14 cellular contexts compared by ENCODE assay signal in the genomic region with DNA sequence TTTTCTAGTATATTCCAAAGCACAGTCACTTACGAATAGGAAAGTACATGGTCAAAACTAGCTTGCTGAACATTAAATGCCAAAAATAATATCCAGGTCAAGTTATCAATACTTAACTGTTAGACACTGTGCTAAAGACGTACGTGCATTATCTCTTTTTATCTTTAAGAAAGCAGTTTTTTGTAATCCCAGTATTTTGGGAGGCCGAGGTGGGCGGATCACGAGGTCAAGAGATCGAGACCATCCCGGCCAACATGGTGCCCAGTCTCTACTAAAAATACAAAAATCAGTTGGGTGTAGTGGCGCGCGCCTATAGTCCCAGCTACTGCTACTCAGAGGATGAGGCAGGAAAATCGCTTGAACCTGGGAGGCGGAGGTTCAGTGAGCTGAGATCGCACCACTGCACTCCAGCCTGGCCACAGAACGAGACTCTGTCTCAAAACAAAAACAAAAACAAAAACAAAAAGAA. TPM values are rescaled to one million over a fixed set of nuclear protein-coding genes. Genes with fewer than 3 reads are reported as not detected.
A peak's percentile ranks its signal among the peaks of the same experiment; 100 is the strongest.
DNase-seq lines count a peak whose midpoint lies in the region; ATAC-seq and TF ChIP-seq lines count a peak whose summit lies in the region.
"Had no signal": no experiment of that assay in that cellular context is flagged by ENCODE, and none has a peak within 500 bp of the region (broad histone marks: within the 10 kb centered on the region; RNA-seq: fewer than 3 reads in every experiment).

No MANE protein-coding gene starts in this region.

- H3K27ac Mint-ChIP-seq in activated naive CD4-positive, alpha-beta T cell treated with anti-CD3 and anti-CD28 coated beads for 36 hours, result peak overlapping the region; percentile 79
- peak overlapping the region; percentile 76 for H3K27ac Mint-ChIP-seq in stimulated activated effector memory CD8-positive, alpha-beta T cell treated with anti-CD3 and anti-CD28 coated beads, Interleukin-12 subunit alpha, Interleukin-12 subunit beta, amount 100 ng/mL, for 72 hours
- H3K27ac Mint-ChIP-seq: T-helper 1 cell treated with Interleukin-12 subunit alpha and Interleukin-12 subunit beta and Interleukin-4 antibody, amounts not matched to agents 30 μg/mL and 1 μg/mL, for 36 hours had no signal

- peaks cover 21% of the 10 kb centered on the region for H4K20me1 ChIP-seq in hepatocyte (ENCODE audit: insufficient read depth, poor library complexity, severe bottlenecking)

- no peaks in the 10 kb centered on the region for H3K9me3 Mint-ChIP-seq in activated naive CD4-positive, alpha-beta T cell treated with anti-CD3 and anti-CD28 coated beads for 36 hours
- H3K9me3 Mint-ChIP-seq in stimulated activated effector memory CD8-positive, alpha-beta T cell treated with anti-CD3 and anti-CD28 coated beads, Interleukin-12 subunit alpha, Interleukin-12 subunit beta, amount 100 ng/mL, for 72 hours, result no peaks in the 10 kb centered on the region
- H3K9me3 Mint-ChIP-seq: T-helper 1 cell treated with Interleukin-12 subunit alpha and Interleukin-12 subunit beta and Interleukin-4 antibody, amounts not matched to agents 30 μg/mL and 1 μg/mL, for 36 hours had no signal

- intact Hi-C loops in activated naive CD4-positive, alpha-beta T cell treated with anti-CD3 and anti-CD28 coated beads for 36 hours (cut with micrococcal nuclease), result loop anchor here (5.0 kb wide), 3 partner anchors 118 to 472 kb away; partner anchors contain the start of gene NR6A1

- peaks cover 30% of the 10 kb centered on the region for H3K36me3 Mint-ChIP-seq in activated naive CD4-positive, alpha-beta T cell treated with anti-CD3 and anti-CD28 coated beads for 36 hours (ENCODE audit: low read depth)
- peaks cover 35% of the 10 kb centered on the region for H3K36me3 Mint-ChIP-seq in stimulated activated effector memory CD8-positive, alpha-beta T cell treated with anti-CD3 and anti-CD28 coated beads, Interleukin-12 subunit alpha, Interleukin-12 subunit beta, amount 100 ng/mL, for 72 hours

- 96% methylated on average over 15 of the region's 15 CpGs for WGBS in hepatocyte (ENCODE audit: low lambda C conversion rate, missing lambda C conversion rate)

- H3K27ac ChIP-seq in SJSA1 (peak overlapping the region; percentile 95), hepatocyte (peak overlapping the region; percentile 52)
- H3K27ac ChIP-seq: testis had no signal

- H3K79me2 ChIP-seq in hepatocyte, result peaks cover 27% of the 10 kb centered on the region

- CTCF ChIA-PET in activated naive CD4-positive, alpha-beta T cell treated with anti-CD3 and anti-CD28 coated beads for 36 hours (lab: Charles Lee), result no interaction called here

- H3K4me2 ChIP-seq in hepatocyte, result no peak overlapping the region

- no peak for DNase-seq in activated naive CD4-positive, alpha-beta T cell treated with anti-CD3 and anti-CD28 coated beads for 36 hours
- DNase-seq in activated naive CD4-positive, alpha-beta T cell treated with Interleukin-2 at 50 U/mL for 16 hours, result no peak
- DNase-seq in SJSA1 (ENCODE audit: low read depth in 1 of 2, low spot score in 2 of 2) (no peak), hepatocyte (ENCODE audit: low spot score) (no peak), NCI-H187 treated with DMSO at 0.1 percent for 48 hours (lab: John Stamatoyannopoulos, UW) (no peak)
- no peak for DNase-seq in stimulated activated effector memory CD8-positive, alpha-beta T cell treated with anti-CD3 and anti-CD28 coated beads, Interleukin-12 subunit alpha, Interleukin-12 subunit beta, amount 100 ng/mL, for 72 hours (ENCODE audit: low spot score in 2 of 2)
- DNase-seq in stimulated activated CD4-positive, alpha-beta T cell treated with anti-CD3 and anti-CD28 coated beads, Interleukin-4, amount 100 ng/mL, for 4 hours, result no peak
- DNase-seq: DMS 273 treated with DMSO at 0.1 percent for 48 hours, hippocampal formation, left cardiac atrium, NCI-H1694 treated with DMSO at 0.1 percent for 48 hours, testis had no signal

- ATAC-seq in stimulated activated effector memory CD8-positive, alpha-beta T cell treated with anti-CD3 and anti-CD28 coated beads, Interleukin-12 subunit alpha, Interleukin-12 subunit beta, amount 100 ng/mL, for 72 hours, result no peak
- ATAC-seq in HG03159 (IDR thresholded peaks at IDR 0.05; ENCODE audit: unreplicated experiment), result no peak
- ATAC-seq: left cardiac atrium had no signal

- H3K27me3 ChIP-seq in SJSA1 (replicated peaks) (no peaks in the 10 kb centered on the region), hepatocyte (no peaks in the 10 kb centered on the region)
- H3K27me3 ChIP-seq: testis had no signal

- H3K4me3 ChIP-seq in SJSA1 (no peak overlapping the region), hepatocyte (no peak overlapping the region)
- H3K4me3 ChIP-seq: testis had no signal

- H3K4me1 Mint-ChIP-seq in activated naive CD4-positive, alpha-beta T cell treated with anti-CD3 and anti-CD28 coated beads for 36 hours (ENCODE audit: low read depth), result peaks cover 18% of the 10 kb centered on the region
- H3K4me1 Mint-ChIP-seq in stimulated activated effector memory CD8-positive, alpha-beta T cell treated with anti-CD3 and anti-CD28 coated beads, Interleukin-12 subunit alpha, Interleukin-12 subunit beta, amount 100 ng/mL, for 72 hours, result peaks cover 29% of the 10 kb centered on the region

- no peak overlapping the region for H3K4me3 Mint-ChIP-seq in activated naive CD4-positive, alpha-beta T cell treated with anti-CD3 and anti-CD28 coated beads for 36 hours
- H3K4me3 Mint-ChIP-seq in stimulated activated effector memory CD8-positive, alpha-beta T cell treated with anti-CD3 and anti-CD28 coated beads, Interleukin-12 subunit alpha, Interleukin-12 subunit beta, amount 100 ng/mL, for 72 hours, result peak overlapping the region; percentile 14
- H3K4me3 Mint-ChIP-seq: T-helper 1 cell treated with Interleukin-12 subunit alpha and Interleukin-12 subunit beta and Interleukin-4 antibody, amounts not matched to agents 30 μg/mL and 1 μg/mL, for 36 hours had no signal

- H3K36me3 ChIP-seq in SJSA1, result peaks cover 23% of the 10 kb centered on the region
- peaks cover 5% of the 10 kb centered on the region for H3K36me3 ChIP-seq in hepatocyte (replicated peaks; ENCODE audit: insufficient read depth, low read depth)

- H2AFZ ChIP-seq in hepatocyte, result no peak overlapping the region

- peaks cover 24% of the 10 kb centered on the region for H3K4me1 ChIP-seq in SJSA1 (replicated peaks)
- H3K4me1 ChIP-seq in hepatocyte (ENCODE audit: insufficient read depth), result peaks cover 19% of the 10 kb centered on the region

- no peak for TF ChIP-seq CTCF in hepatocyte (IDR thresholded peaks at IDR 0.05; ENCODE audit: poor library complexity)

- H3K9me3 ChIP-seq in SJSA1 (replicated peaks) (no peaks in the 10 kb centered on the region), hepatocyte (ENCODE audit: low read depth) (no peaks in the 10 kb centered on the region)
- H3K9me3 ChIP-seq: testis had no signal

- H3K9me2 ChIP-seq in hepatocyte (replicated peaks; ENCODE audit: insufficient read depth), result no peaks in the 10 kb centered on the region

- peaks cover 2% of the 10 kb centered on the region for H3K27me3 Mint-ChIP-seq in activated naive CD4-positive, alpha-beta T cell treated with anti-CD3 and anti-CD28 coated beads for 36 hours (ENCODE audit: low read depth)

RNA-seq across cellular contexts. Expression of gene HSPA5, which starts 2.7 kb away (rescaled TPM):
- total RNA-seq in activated naive CD4-positive, alpha-beta T cell treated with anti-CD3 and anti-CD28 coated beads for 36 hours, result 100 to 1,000 TPM; 136 to 138 TPM
- total RNA-seq in SJSA1 (2014; rRNA removed; shearing (Covaris generic)), result 49.0 and 50.3 TPM in 2 replicates
- 239 and 246 TPM in 2 replicates for total RNA-seq in hepatocyte
- 829 and 881 TPM in 2 replicates for polyA plus RNA-seq in hepatocyte

RNA-seq across cellular contexts. Expression of gene GAPVD1, which starts 17.8 kb away (rescaled TPM):
- total RNA-seq in activated naive CD4-positive, alpha-beta T cell treated with anti-CD3 and anti-CD28 coated beads for 36 hours, result 10 to 100 TPM; 38.1 to 40.0 TPM
- total RNA-seq in SJSA1 (2014; rRNA removed; shearing (Covaris generic)), result 27.8 and 38.4 TPM in 2 replicates
- total RNA-seq in hepatocyte, result 44.7 and 50.0 TPM in 2 replicates
- 22.9 and 25.5 TPM in 2 replicates for polyA plus RNA-seq in hepatocyte

RNA-seq across cellular contexts. Expression of gene RABEPK, which starts 43.5 kb away (rescaled TPM):
- 10 to 100 TPM; 18.4 to 19.8 TPM for total RNA-seq in activated naive CD4-positive, alpha-beta T cell treated with anti-CD3 and anti-CD28 coated beads for 36 hours
- total RNA-seq in SJSA1 (2014; rRNA removed; shearing (Covaris generic)), result 25.1 and 31.0 TPM in 2 replicates
- 18.2 and 20.4 TPM in 2 replicates for total RNA-seq in hepatocyte
- 30.1 and 33.1 TPM in 2 replicates for polyA plus RNA-seq in hepatocyte

RNA-seq across cellular contexts. Expression of gene PPP6C, which starts 54.2 kb away (rescaled TPM):
- total RNA-seq in activated naive CD4-positive, alpha-beta T cell treated with anti-CD3 and anti-CD28 coated beads for 36 hours, result 10 to 100 TPM; 43.6 to 46.3 TPM
- 29.0 and 43.5 TPM in 2 replicates for total RNA-seq in SJSA1 (2014; rRNA removed; shearing (Covaris generic))
- 35.2 and 36.2 TPM in 2 replicates for total RNA-seq in hepatocyte
- polyA plus RNA-seq in hepatocyte, result 24.7 and 27.1 TPM in 2 replicates
